Comparison of ENCODE assay signal across 19 cellular contexts in the genomic region with DNA sequence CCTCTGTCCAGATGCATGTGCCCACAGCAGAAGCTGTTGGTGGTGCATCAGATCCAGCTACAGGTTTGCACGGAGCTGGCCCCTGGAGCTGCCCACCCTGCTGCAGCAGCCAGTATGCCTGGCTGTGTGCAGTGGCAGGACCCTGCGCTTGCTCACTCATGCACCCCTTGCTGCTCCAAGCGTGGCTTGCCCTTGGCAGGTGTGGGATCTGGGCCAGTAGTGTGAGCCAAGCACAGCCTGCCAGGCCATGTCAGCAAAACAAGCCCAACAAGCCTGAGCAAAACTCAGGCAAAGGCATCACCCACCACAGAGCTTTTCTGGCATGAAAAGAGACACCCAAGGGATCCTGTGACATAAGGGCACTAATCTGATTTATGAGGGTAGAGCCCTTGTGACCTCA.
"Had no signal": no experiment of that assay in that cellular context is flagged by ENCODE, and none has a peak within 500 bp of the region (broad histone marks: within the 10 kb centered on the region; RNA-seq: fewer than 3 reads in every experiment).

No MANE protein-coding gene starts in this region.

- H3K9me3 ChIP-seq: colonic mucosa, gastroesophageal sphincter, mucosa of descending colon, neutrophil, testis, tibial nerve had no signal

- H3K9me3 Mint-ChIP-seq: endodermal cell; nephron; stimulated activated naive B cell treated with anti-CD40 and anti-IgM and Interleukin-4, amounts not matched to agents 10 μg/mL and 1 μg/mL and 100 μg/mL, for 72 hours; stimulated activated naive CD8-positive, alpha-beta T cell treated with anti-CD3 and anti-CD28 coated beads, Interleukin-15, amount 100 ng/mL, for 72 hours had no signal

- H3K4me3 ChIP-seq: colonic mucosa, gastroesophageal sphincter, mucosa of descending colon, skin epidermis, testis, tibial nerve had no signal

- H3K36me3 Mint-ChIP-seq: immature natural killer cell; stimulated activated naive B cell treated with anti-CD40 and anti-IgM and Interleukin-4, amounts not matched to agents 10 μg/mL and 1 μg/mL and 100 μg/mL, for 72 hours had no signal

- H3K4me1 ChIP-seq: colonic mucosa, gastroesophageal sphincter, testis, tibial nerve had no signal

- H3K27me3 Mint-ChIP-seq: stimulated activated naive CD8-positive, alpha-beta T cell treated with anti-CD3 and anti-CD28 coated beads, Interleukin-15, amount 100 ng/mL, for 72 hours had no signal

- H3K4me1 Mint-ChIP-seq: endodermal cell; immature natural killer cell; stimulated activated naive B cell treated with anti-CD40 and anti-IgM and Interleukin-4, amounts not matched to agents 10 μg/mL and 1 μg/mL and 100 μg/mL, for 72 hours; stimulated activated naive CD8-positive, alpha-beta T cell treated with anti-CD3 and anti-CD28 coated beads, Interleukin-15, amount 100 ng/mL, for 72 hours had no signal

- H3K4me3 Mint-ChIP-seq: endodermal cell; immature natural killer cell; nephron; stimulated activated naive B cell treated with anti-CD40 and anti-IgM and Interleukin-4, amounts not matched to agents 10 μg/mL and 1 μg/mL and 100 μg/mL, for 72 hours; stimulated activated naive CD8-positive, alpha-beta T cell treated with anti-CD3 and anti-CD28 coated beads, Interleukin-15, amount 100 ng/mL, for 72 hours had no signal

- H3K36me3 ChIP-seq: colonic mucosa, gastroesophageal sphincter, neutrophil, tibial nerve had no signal

- DNase-seq: caudate nucleus; colonic mucosa; dermis blood vessel endothelial cell; effector CD4-positive, alpha-beta T cell; endodermal cell; glutamatergic neuron; immature natural killer cell; mucosa of descending colon; posterior cingulate gyrus; stimulated activated CD4-positive, alpha-beta T cell treated with anti-CD3 and anti-CD28 coated beads, Interleukin-2, amount 100 ng/mL, for 24 hours; stimulated activated CD4-positive, alpha-beta T cell treated with anti-CD3 and anti-CD28 coated beads, Interleukin-4, amount 100 ng/mL, for 4 hours; stimulated activated naive B cell treated with anti-CD40 and anti-IgM and Interleukin-4, amounts not matched to agents 10 μg/mL and 1 μg/mL and 100 μg/mL, for 72 hours; stimulated activated naive CD8-positive, alpha-beta T cell treated with anti-CD3 and anti-CD28 coated beads, Interleukin-15, amount 100 ng/mL, for 72 hours; testis had no signal

- H3K27ac Mint-ChIP-seq: endodermal cell; immature natural killer cell; stimulated activated naive B cell treated with anti-CD40 and anti-IgM and Interleukin-4, amounts not matched to agents 10 μg/mL and 1 μg/mL and 100 μg/mL, for 72 hours; stimulated activated naive CD8-positive, alpha-beta T cell treated with anti-CD3 and anti-CD28 coated beads, Interleukin-15, amount 100 ng/mL, for 72 hours had no signal

- H3K27me3 ChIP-seq: colonic mucosa, neutrophil, testis, tibial nerve had no signal

- H3K27ac ChIP-seq: colonic mucosa, gastroesophageal sphincter, neutrophil, skin epidermis, testis, tibial nerve had no signal
